Comparison of ENCODE assay signal across 37 cellular contexts in genomic region chr10:4095171-4095570, GRCh38.
"Had no signal": no experiment of that assay in that cellular context is flagged by ENCODE, and none has a peak within 500 bp of the region (broad histone marks: within the 10 kb centered on the region; RNA-seq: fewer than 3 reads in every experiment).

No MANE protein-coding gene starts in this region.

- H3K27ac Mint-ChIP-seq: activated naive CD4-positive, alpha-beta T cell treated with anti-CD3 and anti-CD28 coated beads for 36 hours; activated naive CD4-positive, alpha-beta T cell treated with anti-CD3 and anti-CD28 coated beads, Interleukin-2, amount 10 ng/mL, durations not matched to agents 7 days and 5 days; activated naive CD4-positive, alpha-beta T cell treated with anti-CD3 and anti-CD28 coated beads, Interleukin-2, amount 50 U/mL, for 24 hours; activated naive CD4-positive, alpha-beta T cell treated with anti-CD3 and anti-CD28 coated beads, Interleukin-2, amount 50 U/mL, for 72 hours; activated naive CD8-positive, alpha-beta T cell; activated naive CD8-positive, alpha-beta T cell treated with anti-CD3 and anti-CD28 coated beads for 36 hours; activated naive CD8-positive, alpha-beta T cell treated with anti-CD3 and anti-CD28 coated beads, Interleukin-2, amount 50 U/mL, for 24 hours; activated T-cell treated with anti-CD3 and anti-CD28 coated beads, Interleukin-2, amount 50 U/mL, for 24 hours; activated T-cell treated with anti-CD3 and anti-CD28 coated beads, Interleukin-2, amount 50 U/mL, for 72 hours; activated T-helper 1 cell treated with anti-CD3 and anti-CD28 coated beads, Interleukin-12 subunit alpha, Interleukin-12 subunit beta, Interleukin-2, Interleukin-4 antibody, amounts not matched to agents 30 ng/mL and 10 ng/mL and 1 ng/mL, durations not matched to agents 14 hours and 24 hours and 36 hours; activated T-helper 17 cell treated with anti-CD3 and anti-CD28 coated beads, Interleukin-2, amount 50 U/mL, for 72 hours; activated T-helper 2 cell treated with anti-CD3 and anti-CD28 coated beads, Interferon-gamma antibody, Interleukin-2, Interleukin-4, amounts not matched to agents 10 μg/mL and 5 μg/mL and 100 μg/mL, durations not matched to agents 14 hours and 24 hours and 36 hours had no signal

- H3K4me1 Mint-ChIP-seq: activated naive CD4-positive, alpha-beta T cell treated with anti-CD3 and anti-CD28 coated beads, Interleukin-2, amount 10 ng/mL, durations not matched to agents 7 days and 5 days; activated naive CD4-positive, alpha-beta T cell treated with anti-CD3 and anti-CD28 coated beads, Interleukin-2, amount 50 U/mL, for 24 hours; activated T-helper 17 cell treated with anti-CD3 and anti-CD28 coated beads, Interleukin-2, amount 50 U/mL, for 72 hours; brain had no signal

- H3K36me3 ChIP-seq: adrenal gland, ascending aorta, brain microvascular endothelial cell, breast epithelium, cardiac muscle cell had no signal

- H3K4me1 ChIP-seq: adrenal gland, ascending aorta, breast epithelium had no signal

- H3K36me3 Mint-ChIP-seq: activated naive CD4-positive, alpha-beta T cell treated with anti-CD3 and anti-CD28 coated beads, Interleukin-2, amount 50 U/mL, for 24 hours; activated naive CD4-positive, alpha-beta T cell treated with anti-CD3 and anti-CD28 coated beads, Interleukin-2, amount 50 U/mL, for 72 hours; activated naive CD8-positive, alpha-beta T cell; activated naive CD8-positive, alpha-beta T cell treated with anti-CD3 and anti-CD28 coated beads for 36 hours; brain had no signal

- DNase-seq: activated effector memory CD4-positive, alpha-beta T cell treated with anti-CD3 and anti-CD28 coated beads, Interleukin-2, amount 50 U/mL, for 16 hours; activated effector memory CD4-positive, alpha-beta T cell treated with Interleukin-2 at 50 U/mL for 16 hours; activated gamma-delta T cell; activated gamma-delta T cell treated with Interleukin-2 at 50 U/mL for 16 hours; activated naive CD4-positive, alpha-beta T cell; activated naive CD4-positive, alpha-beta T cell treated with anti-CD3 and anti-CD28 coated beads for 36 hours; activated naive CD4-positive, alpha-beta T cell treated with anti-CD3 and anti-CD28 coated beads, Interleukin-2, amount 10 ng/mL, durations not matched to agents 7 days and 5 days; activated naive CD4-positive, alpha-beta T cell treated with anti-CD3 and anti-CD28 coated beads, Interleukin-2, amount 50 U/mL, for 16 hours; activated naive CD4-positive, alpha-beta T cell treated with Interleukin-2 at 50 U/mL for 16 hours; activated naive CD8-positive, alpha-beta T cell treated with anti-CD3 and anti-CD28 coated beads for 36 hours; activated naive CD8-positive, alpha-beta T cell treated with anti-CD3 and anti-CD28 coated beads, Interleukin-2, amount 10 ng/mL, durations not matched to agents 7 days and 5 days; activated naive CD8-positive, alpha-beta T cell treated with anti-CD3 and anti-CD28 coated beads, Interleukin-2, amount 50 U/mL, for 24 hours; activated T-cell treated with anti-CD3 and anti-CD28 coated beads, Interleukin-2, amount 50 U/mL, for 1 hour; activated T-cell treated with anti-CD3 and anti-CD28 coated beads, Interleukin-2, amount 50 U/mL, for 24 hours; activated T-cell treated with anti-CD3 and anti-CD28 coated beads, Interleukin-2, amount 50 U/mL, for 4 hours; activated T-cell treated with anti-CD3 and anti-CD28 coated beads, Interleukin-2, amount 50 U/mL, for 48 hours; activated T-cell treated with anti-CD3 and anti-CD28 coated beads, Interleukin-2, amount 50 U/mL, for 72 hours; adrenal gland; amniotic stem cell; amygdala; anterior cingulate cortex; aorta; brain microvascular endothelial cell; caudate nucleus; central memory CD4-positive, alpha-beta T cell; cerebellar nuclear complex had no signal

- H3K27ac ChIP-seq: adrenal gland, ascending aorta, brain microvascular endothelial cell, breast epithelium, cardiac muscle cell had no signal

- H3K4me3 ChIP-seq: adrenal gland, ascending aorta, breast epithelium, cardiac muscle cell had no signal

- H3K9me3 ChIP-seq: adrenal gland, ascending aorta, breast epithelium had no signal

- H3K27me3 ChIP-seq: adrenal gland, ascending aorta, brain microvascular endothelial cell, breast epithelium, cardiac muscle cell had no signal

- ATAC-seq: activated naive CD4-positive, alpha-beta T cell treated with anti-CD3 and anti-CD28 coated beads, Interleukin-2, amount 50 U/mL, for 72 hours; activated naive CD8-positive, alpha-beta T cell treated with anti-CD3 and anti-CD28 coated beads, Interleukin-2, amount 50 U/mL, for 24 hours; activated T-cell treated with anti-CD3 and anti-CD28 coated beads, Interleukin-2, amount 50 U/mL, for 4 hours; activated T-cell treated with anti-CD3 and anti-CD28 coated beads, Interleukin-2, amount 50 U/mL, for 72 hours; activated T-helper 17 cell treated with anti-CD3 and anti-CD28 coated beads, Interleukin-2, amount 50 U/mL, for 72 hours had no signal

- H3K27me3 Mint-ChIP-seq: activated naive CD4-positive, alpha-beta T cell treated with anti-CD3 and anti-CD28 coated beads, Interleukin-2, amount 50 U/mL, for 24 hours; activated naive CD8-positive, alpha-beta T cell; activated naive CD8-positive, alpha-beta T cell treated with anti-CD3 and anti-CD28 coated beads for 36 hours; activated naive CD8-positive, alpha-beta T cell treated with anti-CD3 and anti-CD28 coated beads, Interleukin-2, amount 50 U/mL, for 24 hours; activated T-cell treated with anti-CD3 and anti-CD28 coated beads, Interleukin-2, amount 50 U/mL, for 24 hours; activated T-helper 17 cell treated with anti-CD3 and anti-CD28 coated beads, Interleukin-2, amount 50 U/mL, for 72 hours; brain; central memory CD8-positive, alpha-beta T cell had no signal

- H3K4me3 Mint-ChIP-seq: activated naive CD4-positive, alpha-beta T cell treated with anti-CD3 and anti-CD28 coated beads for 36 hours; activated naive CD4-positive, alpha-beta T cell treated with anti-CD3 and anti-CD28 coated beads, Interleukin-2, amount 10 ng/mL, durations not matched to agents 7 days and 5 days; activated naive CD4-positive, alpha-beta T cell treated with anti-CD3 and anti-CD28 coated beads, Interleukin-2, amount 50 U/mL, for 24 hours; activated naive CD8-positive, alpha-beta T cell; activated naive CD8-positive, alpha-beta T cell treated with anti-CD3 and anti-CD28 coated beads for 36 hours; activated naive CD8-positive, alpha-beta T cell treated with anti-CD3 and anti-CD28 coated beads, Interleukin-2, amount 10 ng/mL, durations not matched to agents 7 days and 5 days; activated naive CD8-positive, alpha-beta T cell treated with anti-CD3 and anti-CD28 coated beads, Interleukin-2, amount 50 U/mL, for 24 hours; activated T-cell treated with anti-CD3 and anti-CD28 coated beads, Interleukin-2, amount 50 U/mL, for 24 hours; activated T-cell treated with anti-CD3 and anti-CD28 coated beads, Interleukin-2, amount 50 U/mL, for 4 hours; activated T-cell treated with anti-CD3 and anti-CD28 coated beads, Interleukin-2, amount 50 U/mL, for 72 hours; activated T-helper 1 cell treated with anti-CD3 and anti-CD28 coated beads, Interleukin-12 subunit alpha, Interleukin-12 subunit beta, Interleukin-2, Interleukin-4 antibody, amounts not matched to agents 30 ng/mL and 10 ng/mL and 1 ng/mL, durations not matched to agents 14 hours and 24 hours and 36 hours; activated T-helper 17 cell treated with anti-CD3 and anti-CD28 coated beads, Interleukin-2, amount 50 U/mL, for 72 hours; brain; central memory CD8-positive, alpha-beta T cell had no signal

- H3K9me3 Mint-ChIP-seq: activated naive CD4-positive, alpha-beta T cell treated with anti-CD3 and anti-CD28 coated beads for 36 hours; activated naive CD4-positive, alpha-beta T cell treated with anti-CD3 and anti-CD28 coated beads, Interleukin-2, amount 10 ng/mL, durations not matched to agents 7 days and 5 days; activated naive CD8-positive, alpha-beta T cell treated with anti-CD3 and anti-CD28 coated beads for 36 hours; activated naive CD8-positive, alpha-beta T cell treated with anti-CD3 and anti-CD28 coated beads, Interleukin-2, amount 50 U/mL, for 24 hours; activated T-cell treated with anti-CD3 and anti-CD28 coated beads, Interleukin-2, amount 50 U/mL, for 24 hours; activated T-cell treated with anti-CD3 and anti-CD28 coated beads, Interleukin-2, amount 50 U/mL, for 4 hours; activated T-cell treated with anti-CD3 and anti-CD28 coated beads, Interleukin-2, amount 50 U/mL, for 72 hours; activated T-helper 1 cell treated with anti-CD3 and anti-CD28 coated beads, Interleukin-12 subunit alpha, Interleukin-12 subunit beta, Interleukin-2, Interleukin-4 antibody, amounts not matched to agents 30 ng/mL and 10 ng/mL and 1 ng/mL, durations not matched to agents 14 hours and 24 hours and 36 hours; activated T-helper 17 cell treated with anti-CD3 and anti-CD28 coated beads, Interleukin-2, amount 50 U/mL, for 72 hours; activated T-helper 2 cell treated with anti-CD3 and anti-CD28 coated beads, Interferon-gamma antibody, Interleukin-2, Interleukin-4, amounts not matched to agents 10 μg/mL and 5 μg/mL and 100 μg/mL, durations not matched to agents 14 hours and 24 hours and 36 hours; central memory CD8-positive, alpha-beta T cell had no signal
